Comparison of ENCODE assay signal across 8 cellular contexts in the genomic region with DNA sequence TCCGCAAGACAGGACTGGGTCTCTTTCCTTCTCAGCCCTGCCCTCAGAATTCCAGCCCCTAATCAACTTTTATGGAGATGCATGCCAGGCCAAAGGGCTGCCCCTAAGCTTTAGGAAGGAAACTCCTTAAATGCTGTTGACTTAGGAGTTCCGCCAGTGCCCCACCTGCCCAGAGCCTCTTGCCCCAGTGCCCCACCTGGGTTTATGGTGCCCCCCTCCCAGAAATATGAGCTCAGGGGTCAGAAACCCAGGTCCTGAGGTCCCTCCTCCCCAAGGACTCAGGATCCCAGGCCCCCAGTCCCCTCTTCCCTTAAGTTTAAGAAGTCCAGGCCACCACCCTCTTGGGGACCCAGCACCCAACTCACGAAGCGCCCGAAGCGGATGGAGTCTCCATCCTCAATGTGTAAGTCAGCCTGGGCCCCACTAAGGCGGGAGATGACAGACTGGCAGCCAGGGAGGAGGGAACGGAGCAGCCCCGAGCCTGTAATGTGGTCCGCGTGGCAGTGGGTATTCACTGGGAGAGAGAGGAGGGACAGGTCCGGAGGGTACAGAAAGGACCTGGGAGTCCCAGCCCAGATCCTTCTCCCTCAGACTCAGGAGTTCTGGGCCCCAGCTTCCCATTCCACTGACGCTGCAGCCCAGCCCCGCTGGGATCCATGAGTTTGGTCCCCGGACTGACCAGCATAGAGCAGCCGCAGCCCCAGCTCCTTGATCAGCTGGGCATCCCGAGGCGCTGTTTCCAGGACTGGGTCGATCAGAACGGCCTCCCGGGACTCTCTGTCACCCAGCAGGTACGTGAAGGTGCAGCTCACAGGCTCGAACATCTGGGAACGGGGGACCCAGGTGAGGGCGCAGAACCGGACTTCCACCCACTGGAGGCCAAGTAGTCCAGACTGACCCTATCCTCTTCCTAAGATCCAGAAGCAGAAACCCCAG. TPM values are rescaled to one million over a fixed set of nuclear protein-coding genes. Genes with fewer than 3 reads are reported as not detected.
DNase-seq lines count a peak whose midpoint lies in the region; ATAC-seq, FAIRE-seq and TF ChIP-seq lines count a peak whose summit lies in the region.

No MANE protein-coding gene starts in this region.

- peaks cover 37% of the 10 kb centered on the region for H3K27me3 ChIP-seq in GM23338 (ENCODE audit: insufficient read depth)
- no peaks in the 10 kb centered on the region for H3K27me3 ChIP-seq in endodermal cell (ENCODE audit: control insufficient read depth, insufficient read depth, low read length, poor library complexity, severe bottlenecking)

- H3K4me1 ChIP-seq in GM23338 (ENCODE audit: insufficient read depth) (peaks cover 8% of the 10 kb centered on the region; the same call in 1 of the 2 replicates), endodermal cell (ENCODE audit: control insufficient read depth, insufficient read depth, low read length) (no peaks in the 10 kb centered on the region)

- CTCF ChIA-PET in T-cell (lab: Charles Lee), result interaction anchor here in 1 of 2 donors (1.1 to 2.9 kb wide), 4 partner anchors 22 to 87 kb away, joined by 3 to 12 read pairs (median 6); no protein-coding TSS in a partner anchor

- H3K4me2 ChIP-seq in GM23338, result peak overlapping the region; percentile 96

- 6 to 9% methylated on average over 18 to 26 of the region's 26 CpGs for WGBS in endodermal cell (ENCODE audit: insufficient coverage in 1 of 2, insufficient read length in 1 of 2), 2 experiments

- peak overlapping the region; percentile 88 for H3K4me3 Mint-ChIP-seq in GM23338
- peak overlapping the region; percentile 73 to 89 (median 74) for H3K4me3 Mint-ChIP-seq in T-cell
- H3K4me3 Mint-ChIP-seq in endodermal cell, result peak overlapping the region; percentile 79
- peak overlapping the region; percentile 67 to 94 (median 91) for H3K4me3 Mint-ChIP-seq in naive B cell

- H3K27ac Mint-ChIP-seq in GM23338 (no peak overlapping the region), T-cell (peak overlapping the region; percentile 86 to 88), endodermal cell (no peak overlapping the region), naive B cell (peak overlapping the region in 4 of 6 donors; percentile 27 to 82 (median 58))

- ATAC-seq in GM23338 (peak; percentile 55), T-cell (replicated peaks in 1 of 4) (peak in 3 of 4 experiments; percentile 29 to 32 (median 31)), naive B cell (ENCODE audit: low read depth in 2 of 2) (no peak), GM18868 (IDR thresholded peaks at IDR 0.05; ENCODE audit: unreplicated experiment) (no peak), HG03469 (IDR thresholded peaks at IDR 0.05; ENCODE audit: unreplicated experiment) (no peak)

- H3K79me2 ChIP-seq in GM23338 (replicated peaks; ENCODE audit: insufficient read depth), result no peaks in the 10 kb centered on the region

- TF ChIP-seq CTCF in GM23338 (conservative IDR thresholded peaks at IDR 0.05; ENCODE audit: low read depth in 2 of 2) (no peak), endodermal cell (conservative IDR thresholded peaks at IDR 0.05) (no peak)

- H3K36me3 Mint-ChIP-seq in GM23338 (ENCODE audit: low read depth) (no peaks in the 10 kb centered on the region), T-cell (peaks cover 3% of the 10 kb centered on the region), endodermal cell (ENCODE audit: low read depth) (peaks cover 2% of the 10 kb centered on the region), naive B cell (no peaks in the 10 kb centered on the region)

- H3K9me3 ChIP-seq in endodermal cell (ENCODE audit: control insufficient read depth, low read length), result no peaks in the 10 kb centered on the region

- H3K27ac ChIP-seq in GM23338 (ENCODE audit: low read depth) (no peak overlapping the region), endodermal cell (ENCODE audit: low read depth, low read length) (no peak overlapping the region)

- FAIRE-seq in urothelium cell line (lab: Jason Lieb, UNC), result no peak

- peaks cover 22% of the 10 kb centered on the region for H3K27me3 Mint-ChIP-seq in GM23338 (ENCODE audit: insufficient read depth, low read depth, poor library complexity)
- no peaks in the 10 kb centered on the region for H3K27me3 Mint-ChIP-seq in T-cell
- H3K27me3 Mint-ChIP-seq in endodermal cell (ENCODE audit: insufficient read depth), result peaks cover 38% of the 10 kb centered on the region
- H3K27me3 Mint-ChIP-seq in naive B cell, result no peaks in the 10 kb centered on the region

- H3K36me3 ChIP-seq in GM23338 (ENCODE audit: insufficient read depth) (no peaks in the 10 kb centered on the region), endodermal cell (ENCODE audit: control insufficient read depth, insufficient read depth, low read length) (no peaks in the 10 kb centered on the region)

- no peaks in the 10 kb centered on the region for H4K20me1 ChIP-seq in GM23338 (replicated peaks; ENCODE audit: insufficient read depth)

- POLR2A ChIA-PET in T-cell (lab: Charles Lee), result no interaction called here

- H3K9ac ChIP-seq in endodermal cell (ENCODE audit: extremely low read depth, low read length, poor library complexity, severe bottlenecking), result peak overlapping the region; percentile 51

- H3K4me3 ChIP-seq in GM23338 (peak overlapping the region; percentile 96), endodermal cell (ENCODE audit: low read length) (peak overlapping the region; percentile 91)

- H3K4me1 Mint-ChIP-seq in GM23338, result peaks cover 11% of the 10 kb centered on the region
- peaks cover 23 to 34% (median 28%) of the 10 kb centered on the region in 3 donors for H3K4me1 Mint-ChIP-seq in T-cell
- peaks cover 13% of the 10 kb centered on the region for H3K4me1 Mint-ChIP-seq in endodermal cell
- peaks cover 24 to 34% (median 26%) of the 10 kb centered on the region in 3 donors for H3K4me1 Mint-ChIP-seq in naive B cell

- H3K9me3 Mint-ChIP-seq in GM23338 (no peaks in the 10 kb centered on the region), T-cell (no peaks in the 10 kb centered on the region), endodermal cell (no peaks in the 10 kb centered on the region), naive B cell (no peaks in the 10 kb centered on the region)

- H3F3A ChIP-seq in GM23338 (replicated peaks; ENCODE audit: low read depth), result no peaks in the 10 kb centered on the region; the same call in 1 of the 2 replicates

- DNase-seq in GM23338 (ENCODE audit: low spot score), result peak; percentile 39
- peak in 5 of 34 experiments; percentile 9 to 26 (median 17) for DNase-seq in T-cell
- DNase-seq in endodermal cell, result peak; percentile 73
- no peak for DNase-seq in naive B cell
- DNase-seq in urothelium cell line (ENCODE audit: low spot score), result peak; percentile 33
- no peak for DNase-seq in NCI-H510A treated with DMSO at 0.1 percent for 48 hours (lab: John Stamatoyannopoulos, UW)

- H3K9me2 ChIP-seq in GM23338 (ENCODE audit: insufficient read depth), result no peaks in the 10 kb centered on the region

- H2AFZ ChIP-seq in GM23338, result peak overlapping the region; percentile 89

RNA-seq across cellular contexts. Expression of a gene that starts 0.9 kb away (rescaled TPM):
- total RNA-seq in GM23338 (2014; rRNA removed; shearing (Covaris generic)), result 23.2 and 25.5 TPM in 2 replicates
- polyA plus RNA-seq in GM23338 (2016; fragmentation: Nextera tagmentation; extraction: Ambion mirVana) (8.9 and 11.1 TPM in 2 replicates), naive B cell (ENCODE audit: low read depth in 6 of 6) (10 to 100 TPM; 15.5 to 30.7 (median 24.0) TPM)
- total RNA-seq in T-cell (10 to 100 TPM; 19.1 to 39.4 (median 34.7) TPM), endodermal cell (10 to 100 TPM; 13.0 to 15.2 TPM)
- polyA plus RNA-seq in endodermal cell (2013, experiment 1 of 2), result 21.1 TPM
- 17.8 TPM for polyA plus RNA-seq in endodermal cell (2013, experiment 2 of 2)

RNA-seq across cellular contexts. Expression of a gene that starts 6.9 kb away (rescaled TPM):
- 0.10 TPM in 1 of 2 replicates, not detected in the other for total RNA-seq in GM23338 (2014; rRNA removed; shearing (Covaris generic))
- polyA plus RNA-seq in GM23338 (2016; fragmentation: Nextera tagmentation; extraction: Ambion mirVana) (0.42 and 0.65 TPM in 2 replicates), naive B cell (ENCODE audit: low read depth in 6 of 6) (1 to 10 TPM in 4 of 6 donors, under 1 TPM in 2; 0.39 to 2.2 (median 1.6) TPM)
- total RNA-seq in T-cell (10 to 100 TPM in 1 of 5 donors, 1 to 10 TPM in 4; 3.4 to 12.7 (median 6.2) TPM), endodermal cell (under 1 TPM; 0.22 TPM)
- 1.2 TPM for polyA plus RNA-seq in endodermal cell (2013, experiment 1 of 2)
- 1.5 TPM for polyA plus RNA-seq in endodermal cell (2013, experiment 2 of 2)

RNA-seq across cellular contexts. Expression of a gene that starts 21.6 kb away (rescaled TPM):
- 10.2 and 15.4 TPM in 2 replicates for total RNA-seq in GM23338 (2014; rRNA removed; shearing (Covaris generic))
- polyA plus RNA-seq in GM23338 (2016; fragmentation: Nextera tagmentation; extraction: Ambion mirVana) (6.3 and 8.4 TPM in 2 replicates), naive B cell (ENCODE audit: low read depth in 6 of 6) (1 to 10 TPM in 5 of 6 donors, under 1 TPM in 1; 0.26 to 4.2 (median 2.5) TPM)
- total RNA-seq in T-cell (10 to 100 TPM; 39.4 to 61.0 (median 53.9) TPM), endodermal cell (10 to 100 TPM in 1 of 2 donors, 1 to 10 TPM in 1; 7.7 to 13.5 TPM)
- 7.9 TPM for polyA plus RNA-seq in endodermal cell (2013, experiment 1 of 2)
- 9.2 TPM for polyA plus RNA-seq in endodermal cell (2013, experiment 2 of 2)

RNA-seq across cellular contexts. Expression of a gene that starts 49.2 kb away (rescaled TPM):
- 45.8 and 49.5 TPM in 2 replicates for total RNA-seq in GM23338 (2014; rRNA removed; shearing (Covaris generic))
- 32.0 and 35.3 TPM in 2 replicates for polyA plus RNA-seq in GM23338 (2016; fragmentation: Nextera tagmentation; extraction: Ambion mirVana)
- 10 to 100 TPM; 31.7 to 37.8 (median 35.4) TPM for total RNA-seq in T-cell
- 10 to 100 TPM; 48.8 to 52.1 TPM for total RNA-seq in endodermal cell
- polyA plus RNA-seq in endodermal cell (2013, experiment 1 of 2), result 73.8 TPM
- polyA plus RNA-seq in endodermal cell (2013, experiment 2 of 2), result 61.7 TPM
- polyA plus RNA-seq in naive B cell (ENCODE audit: low read depth in 6 of 6), result 10 to 100 TPM; 24.4 to 32.4 (median 29.6) TPM

RNA-seq across cellular contexts. Expression of a gene that starts 49.5 kb away (rescaled TPM):
- 4.3 and 7.8 TPM in 2 replicates for total RNA-seq in GM23338 (2014; rRNA removed; shearing (Covaris generic))
- polyA plus RNA-seq in GM23338 (2016; fragmentation: Nextera tagmentation; extraction: Ambion mirVana) (11.1 and 12.1 TPM in 2 replicates), naive B cell (ENCODE audit: low read depth in 6 of 6) (1 to 10 TPM in 5 of 6 donors, not detected in 1; 1.1 to 2.6 (median 2.0) TPM)
- total RNA-seq in T-cell (1 to 10 TPM in 3 of 5 donors, under 1 TPM in 2; 0.28 to 2.5 (median 1.5) TPM), endodermal cell (10 to 100 TPM in 1 of 2 donors, 1 to 10 TPM in 1; 7.7 to 12.2 TPM)
- polyA plus RNA-seq in endodermal cell (2013, experiment 1 of 2), result 5.5 TPM
- polyA plus RNA-seq in endodermal cell (2013, experiment 2 of 2), result 2.1 TPM

Comparison
In these comparisons a context has a peak if more than half of its experiments do, and no peak if none do; other contexts are left out.
1. ATAC-seq: peak in GM23338 (single experiment) and T-cell (3 of 4); none in naive B cell (0 of 2), GM18868 (single experiment) and HG03469 (single experiment).
2. DNase-seq: peak in GM23338 (single experiment), endodermal cell (single experiment) and urothelium cell line (single experiment); none in naive B cell (single experiment) and NCI-H510A treated with DMSO at 0.1 percent for 48 hours (single experiment).
3. H3K27ac Mint-ChIP-seq: peak in T-cell (2 of 2) and naive B cell (4 of 6); none in GM23338 (single experiment) and endodermal cell (single experiment).
4. Peak in every context shown above with its lines, with median percentiles within 50 percentile points of each other: H3K4me3 Mint-ChIP-seq.